Comparison of ENCODE assay signal across 29 cellular contexts in genomic region chr2:240899468-240899865, GRCh38. TPM values are rescaled to one million over a fixed set of nuclear protein-coding genes. Genes with fewer than 3 reads are reported as not detected.
"Had no signal": no experiment of that assay in that cellular context is flagged by ENCODE, and none has a peak within 500 bp of the region (broad histone marks: within the 10 kb centered on the region; RNA-seq: fewer than 3 reads in every experiment).

No MANE protein-coding gene starts in this region.

- H3K36me3 ChIP-seq: heart right ventricle, ovary, right lobe of liver, tibial artery, upper lobe of right lung, vagina had no signal

- DNase-seq: effector CD4-positive, alpha-beta T cell; endodermal cell; erythroblast; foreskin melanocyte; immature natural killer cell; kidney; left colon; naive thymus-derived CD8-positive, alpha-beta T cell; nucleus accumbens; stimulated activated CD4-positive, alpha-beta T cell treated with anti-CD3 and anti-CD28 coated beads, Interleukin-15, amount 100 ng/mL, for 24 hours; stimulated activated CD4-positive, alpha-beta T cell treated with anti-CD3 and anti-CD28 coated beads, Interleukin-1b, Interleukin-23, amount 100 ng/mL, for 48 hours; stimulated activated CD4-positive, alpha-beta T cell treated with anti-CD3 and anti-CD28 coated beads, Interleukin-4, amount 100 ng/mL, for 24 hours; tibial artery; upper lobe of right lung had no signal

- H3K27me3 ChIP-seq: ovary, right lobe of liver, upper lobe of right lung, vagina had no signal

- H3K4me3 ChIP-seq: coronary artery, mucosa of descending colon, ovary, right lobe of liver, tibial artery, upper lobe of right lung, vagina had no signal

- H3K27ac ChIP-seq: coronary artery, right lobe of liver, tibial artery had no signal

- ATAC-seq: left colon; mucosa of descending colon; naive thymus-derived CD8-positive, alpha-beta T cell; right lobe of liver; stimulated activated memory B cell treated with anti-CD40 and anti-IgM and Interleukin-4, amounts not matched to agents 10 μg/mL and 1 μg/mL and 100 μg/mL, for 72 hours; upper lobe of right lung had no signal

- H3K9me3 ChIP-seq: mucosa of descending colon, ovary, right lobe of liver, upper lobe of right lung, vagina had no signal

- H3K4me1 ChIP-seq: tibial artery had no signal

RNA-seq across cellular contexts. Expression of gene MAB21L4, which starts 3.5 kb away (rescaled TPM):
- total RNA-seq: chondrocyte; dermis microvascular lymphatic vessel endothelial cell; endothelial cell of umbilical vein; glomerular endothelial cell; naive thymus-derived CD8-positive, alpha-beta T cell; neural crest cell; posterior vena cava; temporal lobe had no signal
- polyA plus RNA-seq: endothelial cell of umbilical vein; immature natural killer cell; naive thymus-derived CD8-positive, alpha-beta T cell had no signal

RNA-seq across cellular contexts. Expression of gene CROCC2, which starts 6.7 kb away (rescaled TPM):
- total RNA-seq: chondrocyte; dermis microvascular lymphatic vessel endothelial cell; endodermal cell; endothelial cell of umbilical vein; glomerular endothelial cell; heart right ventricle; naive thymus-derived CD8-positive, alpha-beta T cell; neural crest cell; temporal lobe had no signal
- polyA plus RNA-seq: endothelial cell of umbilical vein; immature natural killer cell; naive thymus-derived CD8-positive, alpha-beta T cell had no signal

RNA-seq across cellular contexts. Expression of gene AGXT, which starts 30.8 kb away (rescaled TPM):
- total RNA-seq: chondrocyte; dermis microvascular lymphatic vessel endothelial cell; endothelial cell of umbilical vein; glomerular endothelial cell; heart right ventricle; lower leg skin; naive thymus-derived CD8-positive, alpha-beta T cell; neural crest cell; posterior vena cava; temporal lobe; upper lobe of right lung; vagina had no signal
- polyA plus RNA-seq: endothelial cell of umbilical vein; immature natural killer cell; naive thymus-derived CD8-positive, alpha-beta T cell had no signal
